9 cellular contexts compared by ENCODE assay signal in the genomic region with DNA sequence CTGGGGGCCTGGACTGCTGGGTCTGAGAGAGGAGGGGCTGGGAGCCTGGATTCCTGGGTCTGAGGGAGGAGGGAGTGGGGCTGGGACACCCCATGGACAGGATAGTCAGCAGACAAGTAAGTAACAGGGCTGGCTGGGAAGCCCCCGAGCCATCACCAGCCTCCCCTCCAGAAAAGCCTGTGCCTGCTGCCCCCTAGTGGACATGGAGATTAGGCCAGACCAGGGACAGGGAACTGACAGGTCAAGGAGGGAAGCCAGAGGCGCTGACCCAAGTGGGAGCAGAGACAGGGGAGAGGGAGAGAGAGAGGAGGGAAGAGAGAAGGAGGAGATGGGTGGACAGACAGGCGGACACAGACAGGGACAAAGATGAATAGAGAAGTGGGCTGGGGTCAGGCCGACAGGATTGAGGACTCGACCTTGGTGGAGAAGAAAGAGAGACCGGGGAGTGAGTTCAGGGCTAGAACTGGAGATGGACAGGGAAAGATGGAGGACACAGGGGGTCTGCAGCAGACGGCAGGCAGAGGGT. TPM values are rescaled to one million over a fixed set of nuclear protein-coding genes. Genes with fewer than 3 reads are reported as not detected.
DNase-seq lines count a peak whose midpoint lies in the region; ATAC-seq and TF ChIP-seq lines count a peak whose summit lies in the region.
"Had no signal": no experiment of that assay in that cellular context is flagged by ENCODE, and none has a peak within 500 bp of the region (broad histone marks: within the 10 kb centered on the region; RNA-seq: fewer than 3 reads in every experiment).

No MANE protein-coding gene starts in this region.

- TF ChIP-seq CTCF in WI38 (IDR thresholded peaks at IDR 0.05; ENCODE audit: low read depth, low read length) (peak; percentile 95), MCF 10A (IDR thresholded peaks at IDR 0.05; ENCODE audit: unreplicated experiment) (peak; percentile 80), kidney epithelial cell (IDR thresholded peaks at IDR 0.05; ENCODE audit: insufficient read depth, low read length, poor library complexity, severe bottlenecking) (peak; percentile 90)

- ATAC-seq in GM18867 (IDR thresholded peaks at IDR 0.05; ENCODE audit: unreplicated experiment): no peak

- H3K36me3 ChIP-seq in kidney epithelial cell (ENCODE audit: control insufficient read depth, insufficient read depth, low read length): no peaks in the 10 kb centered on the region

- peaks cover 20% of the 10 kb centered on the region for H3K4me1 Mint-ChIP-seq in MCF 10A (ENCODE audit: insufficient read depth, unreplicated experiment)

- no peaks in the 10 kb centered on the region for H3K9me3 Mint-ChIP-seq in MCF 10A (ENCODE audit: unreplicated experiment)

- BruUV-seq in MCF 10A (replicated peaks; lab: Mats Ljungman, UMichigan): no TSS peak

- DNase-seq in NOMO-1 (lab: John Stamatoyannopoulos, UW; ENCODE audit: unreplicated experiment in 2 of 2): peak; percentile 47 to 68
- no peak for DNase-seq in NOMO-1 treated with dmso at 0.1 percent for 144 hours (lab: John Stamatoyannopoulos, UW; ENCODE audit: unreplicated experiment)
- peak; percentile 48 for DNase-seq in NCI-H146 treated with DMSO at 0.1 percent for 48 hours (lab: John Stamatoyannopoulos, UW; ENCODE audit: unreplicated experiment)
- peak; percentile 80 for DNase-seq in MCF 10A (ENCODE audit: unreplicated experiment)
- no peak for DNase-seq in kidney epithelial cell (ENCODE audit: low read depth)
- DNase-seq in stimulated activated CD4-positive, alpha-beta T cell treated with anti-CD3 and anti-CD28 coated beads, Interleukin-4, amount 100 ng/mL, for 24 hours: peak; percentile 85

- POLR2A ChIA-PET in MCF 10A (lab: Yijun Ruan, JAX): no interaction called here

- H3K27me3 ChIP-seq in kidney epithelial cell (ENCODE audit: control insufficient read depth, insufficient read depth, low read length): peaks cover 71% of the 10 kb centered on the region

- H3K27ac Mint-ChIP-seq in MCF 10A (ENCODE audit: low read depth, unreplicated experiment): no peak overlapping the region

- peaks cover 5% of the 10 kb centered on the region for H3K36me3 Mint-ChIP-seq in MCF 10A (ENCODE audit: insufficient read depth, unreplicated experiment)

- intact Hi-C loops in MCF 10A (cut with micrococcal nuclease): loop anchor here (1.0 kb wide), 1 partner anchor 48 kb away; no protein-coding TSS in a partner anchor

- H3K4me3 Mint-ChIP-seq in MCF 10A (ENCODE audit: unreplicated experiment): no peak overlapping the region

- H3K27me3 Mint-ChIP-seq in MCF 10A (ENCODE audit: insufficient read depth, unreplicated experiment): peaks cover 52% of the 10 kb centered on the region

- H3K4me3 ChIP-seq in WI38 (ENCODE audit: low read depth, low read length) (no peak overlapping the region), kidney epithelial cell (ENCODE audit: low read depth, low read length) (no peak overlapping the region)
- H3K4me3 ChIP-seq: skin epidermis had no signal

- CTCF ChIA-PET in MCF 10A (lab: Yijun Ruan, JAX): interaction anchor here (0.5 to 1.8 kb wide), 6 partner anchors 16 to 141 kb away, joined by 3 to 5 read pairs (median 4); a partner anchor contains a TSS

RNA-seq across cellular contexts. Expression of a gene that starts 6.7 kb away (rescaled TPM):
- total RNA-seq in MCF 10A (2022) (0.34 TPM in 1 of 2 replicates, not detected in the other), kidney epithelial cell (not detected in 2 replicates)

RNA-seq across cellular contexts. Expression of a gene that starts 24.2 kb away (rescaled TPM):
- 75.4 and 104 TPM in 2 replicates for total RNA-seq in MCF 10A (2022)
- total RNA-seq in kidney epithelial cell: 126 and 130 TPM in 2 replicates

RNA-seq across cellular contexts. Expression of a gene that starts 51.9 kb away (rescaled TPM):
- 106 and 108 TPM in 2 replicates for total RNA-seq in MCF 10A (2022)
- 72.2 and 81.5 TPM in 2 replicates for total RNA-seq in kidney epithelial cell

RNA-seq across cellular contexts. Expression of a gene that starts 57.8 kb away (rescaled TPM):
- total RNA-seq in MCF 10A (2022) (not detected in 2 replicates), kidney epithelial cell (0.27 TPM in 1 of 2 replicates, not detected in the other)

RNA-seq across cellular contexts. Expression of a gene that starts 59.1 kb away (rescaled TPM):
- total RNA-seq in MCF 10A (2022) (not detected in 2 replicates), kidney epithelial cell (1.4 TPM in 1 of 2 replicates, not detected in the other)

Comparison
In these comparisons a context has a peak if more than half of its experiments do, and no peak if none do; other contexts are left out.
1. DNase-seq: peak in NOMO-1 (2 of 2), NCI-H146 treated with DMSO at 0.1 percent for 48 hours (single experiment), MCF 10A (single experiment) and stimulated activated CD4-positive, alpha-beta T cell treated with anti-CD3 and anti-CD28 coated beads, Interleukin-4, amount 100 ng/mL, for 24 hours (single experiment); none in NOMO-1 treated with dmso at 0.1 percent for 144 hours (single experiment) and kidney epithelial cell (single experiment).
2. Peak in every context shown above with its lines, with median percentiles within 50 percentile points of each other: CTCF ChIP-seq.